In the genomic region with DNA sequence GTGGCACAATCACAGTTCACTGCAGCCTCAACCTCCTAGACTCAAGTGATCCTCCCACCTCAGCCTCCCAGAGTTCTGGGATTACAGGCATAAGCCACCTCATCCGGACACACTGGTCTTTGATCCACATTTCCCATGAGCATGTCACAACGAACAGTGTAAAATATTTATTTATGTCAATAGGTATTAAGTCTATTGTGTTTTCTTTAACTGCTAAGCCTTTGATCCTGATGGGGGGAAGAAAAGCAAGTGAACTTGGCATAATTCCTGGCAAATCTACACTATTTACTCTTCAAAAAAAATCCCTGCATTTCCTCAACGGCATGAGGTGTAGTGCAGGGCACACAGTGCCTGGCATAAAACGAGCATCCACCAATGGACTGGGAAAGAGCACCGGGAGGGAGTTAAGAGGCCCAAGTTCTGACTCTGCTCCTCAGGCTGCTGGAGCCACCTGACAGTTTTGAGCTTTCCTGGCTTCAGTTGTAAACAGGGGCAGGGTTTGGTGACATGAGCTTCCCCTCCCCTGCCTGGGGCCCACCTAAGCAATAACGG, we compare ENCODE assay signal across 15 cellular contexts. TPM values are rescaled to one million over a fixed set of nuclear protein-coding genes. Genes with fewer than 3 reads are reported as not detected.
A peak's percentile ranks its signal among the peaks of the same experiment; 100 is the strongest.
DNase-seq lines count a peak whose midpoint lies in the region; ATAC-seq, FAIRE-seq and TF ChIP-seq lines count a peak whose summit lies in the region.
"Had no signal": no experiment of that assay in that cellular context is flagged by ENCODE, and none has a peak within 500 bp of the region (broad histone marks: within the 10 kb centered on the region; RNA-seq: fewer than 3 reads in every experiment).

No MANE protein-coding gene starts in this region.

- FAIRE-seq in frontal cortex (lab: Jason Lieb, UNC) = no peak

- peak; percentile 21 for DNase-seq in activated effector memory CD4-positive, alpha-beta T cell treated with anti-CD3 and anti-CD28 coated beads, Interleukin-2, amount 50 U/mL, for 16 hours
- no peak for DNase-seq in activated effector memory CD4-positive, alpha-beta T cell treated with Interleukin-2 at 50 U/mL for 16 hours
- DNase-seq in body of pancreas = peak in 1 of 4 donors; percentile 32
- DNase-seq in left lung = no peak
- DNase-seq in stomach = peak; percentile 48
- no peak for DNase-seq in frontal cortex (ENCODE audit: low spot score in 2 of 2)
- DNase-seq in cerebellum (ENCODE audit: low spot score) = no peak
- no peak for DNase-seq in AG08395 (ENCODE audit: low spot score)
- DNase-seq: CD4-positive, alpha-beta memory T cell; DMS79 treated with DMSO at 0.1 percent for 48 hours; GOT3; NCI-H1417; NCI-H187; NCI-H226; NCI-H524 treated with DMSO at 0.1 percent for 48 hours had no signal

- WGBS in body of pancreas, 2 donors = 25 to 30% methylated on average over 6 of the region's 6 CpGs
- 26 to 43% (median 29%) methylated on average over 5 to 6 of the region's 6 CpGs for WGBS in stomach, 5 donors

- no peak for TF ChIP-seq POLR2A in body of pancreas (IDR thresholded peaks at IDR 0.05)
- TF ChIP-seq POLR2A in stomach (IDR thresholded peaks at IDR 0.05) = no peak

- TF ChIP-seq EP300 in stomach (IDR thresholded peaks at IDR 0.05) = no peak

- H3K27ac ChIP-seq in body of pancreas (peak overlapping the region; percentile 32 to 90 (median 50)), left lung (no peak overlapping the region), stomach (peak overlapping the region; percentile 5 to 89 (median 59))

- intact Hi-C loops in body of pancreas (cut with DNase I) (no loop called here), left lung (cut with DNase I) (no loop called here), stomach (cut with DNase I; ENCODE audit: low total_unique reads) (no loop called here)

- H3K27me3 ChIP-seq in body of pancreas (no peaks in the 10 kb centered on the region), left lung (no peaks in the 10 kb centered on the region), stomach (no peaks in the 10 kb centered on the region)

- H3K4me1 ChIP-seq in body of pancreas = peaks cover 84% of the 10 kb centered on the region
- no peaks in the 10 kb centered on the region for H3K4me1 ChIP-seq in left lung
- H3K4me1 ChIP-seq in stomach = peaks cover 26 to 78% (median 46%) of the 10 kb centered on the region in 4 donors

- TF ChIP-seq CTCF in body of pancreas (IDR thresholded peaks at IDR 0.05) (no peak), left lung (IDR thresholded peaks at IDR 0.05) (no peak), stomach (IDR thresholded peaks at IDR 0.05) (no peak)

- H3K4me3 ChIP-seq in body of pancreas = no peak overlapping the region
- no peak overlapping the region for H3K4me3 ChIP-seq in left lung
- H3K4me3 ChIP-seq in stomach = no peak overlapping the region

- H3K36me3 ChIP-seq in body of pancreas (replicated peaks in 1 of 2; ENCODE audit: insufficient read depth in 1 of 2, low read depth in 2 of 2) (no peaks in the 10 kb centered on the region), left lung (no peaks in the 10 kb centered on the region), stomach (no peaks in the 10 kb centered on the region)

- ATAC-seq in body of pancreas (peak; percentile 28), left lung (peak; percentile 19)

- H3K9me3 ChIP-seq in body of pancreas (no peaks in the 10 kb centered on the region), left lung (no peaks in the 10 kb centered on the region), stomach (no peaks in the 10 kb centered on the region)

RNA-seq across cellular contexts. Expression of gene CA12, which starts 16.6 kb away (rescaled TPM):
- total RNA-seq in body of pancreas = 10 to 100 TPM; 16.1 to 25.7 TPM
- total RNA-seq in left lung = 10 to 100 TPM; 12.2 to 20.5 TPM
- 10 to 100 TPM in 3 of 5 donors, 1 to 10 TPM in 2; 1.8 to 58.8 (median 12.5) TPM for total RNA-seq in stomach
- 10 to 100 TPM in 1 of 3 donors, 1 to 10 TPM in 1, under 1 TPM in 1; 0.46 to 22.8 (median 2.9) TPM for polyA plus RNA-seq in stomach
- 7.7 TPM for total RNA-seq in frontal cortex
- 39.9 TPM for total RNA-seq in cerebellum
- total RNA-seq: CD4-positive, alpha-beta memory T cell had no signal
- polyA plus RNA-seq: CD4-positive, alpha-beta memory T cell had no signal

Comparison
In these comparisons a context has a peak if more than half of its experiments do, and no peak if none do; other contexts are left out.
1. DNase-seq: peak in activated effector memory CD4-positive, alpha-beta T cell treated with anti-CD3 and anti-CD28 coated beads, Interleukin-2, amount 50 U/mL, for 16 hours (single experiment) and stomach (single experiment); none in activated effector memory CD4-positive, alpha-beta T cell treated with Interleukin-2 at 50 U/mL for 16 hours (single experiment), left lung (0 of 2), frontal cortex (0 of 2), cerebellum (single experiment) and AG08395 (single experiment).
2. H3K27ac ChIP-seq: peak in body of pancreas (4 of 4) and stomach (5 of 5); none in left lung (0 of 2).